ENCODE assay signal across 23 cellular contexts in the genomic region with DNA sequence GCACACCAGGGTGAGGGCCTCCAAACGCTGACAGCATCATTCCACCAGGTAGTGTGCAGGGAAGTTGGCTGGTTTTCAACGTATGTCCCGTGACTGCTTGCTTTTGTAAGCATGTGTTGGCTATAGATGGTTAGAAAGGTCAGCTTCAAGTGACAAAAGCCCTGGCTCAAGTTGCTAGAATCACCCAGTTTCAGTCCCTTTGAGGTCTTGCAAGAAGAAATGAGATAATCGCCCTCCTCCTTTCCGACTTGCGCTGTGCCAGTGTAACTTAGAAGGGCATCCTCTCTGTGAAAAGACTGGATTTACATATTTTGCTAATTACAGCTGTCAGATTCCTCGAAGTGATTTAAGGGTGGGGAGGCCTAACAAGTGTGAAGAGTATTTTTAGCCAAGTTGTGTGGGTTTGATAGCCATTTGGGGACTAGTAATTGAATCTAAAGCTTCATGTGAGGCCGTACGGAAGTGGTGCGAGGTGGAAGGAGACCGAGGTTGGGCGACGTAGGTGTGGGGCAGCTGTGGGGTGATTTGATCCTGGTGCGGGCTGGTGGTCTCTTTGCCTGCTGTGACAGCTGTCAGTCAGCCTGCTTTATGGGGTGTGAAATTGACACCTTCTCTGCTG.
DNase-seq lines count a peak whose midpoint lies in the region; ATAC-seq and TF ChIP-seq lines count a peak whose summit lies in the region.
"Had no signal": no experiment of that assay in that cellular context is flagged by ENCODE, and none has a peak within 500 bp of the region (broad histone marks: within the 10 kb centered on the region; RNA-seq: fewer than 3 reads in every experiment).

No MANE protein-coding gene starts in this region.

- no peak overlapping the region for H3K4me2 ChIP-seq in neural progenitor cell
- H3K4me2 ChIP-seq: BLaER1, GM23338 had no signal

- no peaks in the 10 kb centered on the region for H3K9me3 ChIP-seq in neural progenitor cell (ENCODE audit: low read depth)
- H3K9me3 ChIP-seq: uterus had no signal

- no peak overlapping the region for H3K27ac ChIP-seq in neural progenitor cell
- H3K27ac ChIP-seq: BLaER1, coronary artery, parathyroid adenoma, uterus had no signal

- peak overlapping the region; percentile 6 to 17 (median 9) for H3K27ac Mint-ChIP-seq in nephron
- no peak overlapping the region for H3K27ac Mint-ChIP-seq in stimulated activated naive CD8-positive, alpha-beta T cell treated with anti-CD3 and anti-CD28 coated beads, Interleukin-15, amount 100 ng/mL, for 72 hours
- H3K27ac Mint-ChIP-seq in neural progenitor cell: no peak overlapping the region
- H3K27ac Mint-ChIP-seq: activated CD8-positive, alpha-beta T cell treated with anti-CD3 and anti-CD28 coated beads for 36 hours; activated T-helper 2 cell treated with anti-CD3 and anti-CD28 coated beads, Interferon-gamma antibody, Interleukin-2, Interleukin-4, amounts not matched to agents 10 μg/mL and 5 μg/mL and 100 μg/mL, durations not matched to agents 14 hours and 24 hours and 36 hours; GM23338 had no signal

- H3K36me3 ChIP-seq in neural progenitor cell: no peaks in the 10 kb centered on the region
- H3K36me3 ChIP-seq: uterus had no signal

- H3K27me3 Mint-ChIP-seq in nephron (ENCODE audit: low read depth) (peaks cover 3% of the 10 kb centered on the region), neural progenitor cell (ENCODE audit: insufficient read depth, low read depth) (no peaks in the 10 kb centered on the region)
- no peaks in the 10 kb centered on the region for H3K27me3 Mint-ChIP-seq in stimulated activated naive CD8-positive, alpha-beta T cell treated with anti-CD3 and anti-CD28 coated beads, Interleukin-15, amount 100 ng/mL, for 72 hours
- H3K27me3 Mint-ChIP-seq: activated CD8-positive, alpha-beta T cell treated with anti-CD3 and anti-CD28 coated beads for 36 hours had no signal

- H3F3A ChIP-seq in neural progenitor cell (ENCODE audit: low read depth): no peaks in the 10 kb centered on the region

- peaks cover 3% of the 10 kb centered on the region for H3K36me3 Mint-ChIP-seq in nephron (ENCODE audit: low read depth)
- peaks cover 20% of the 10 kb centered on the region for H3K36me3 Mint-ChIP-seq in neural progenitor cell

- peaks cover 5% of the 10 kb centered on the region for H3K4me1 ChIP-seq in neural progenitor cell
- H3K4me1 ChIP-seq: uterus had no signal

- no peak overlapping the region for H3K4me3 ChIP-seq in neural progenitor cell
- H3K4me3 ChIP-seq: BLaER1, coronary artery, GM23338, uterus had no signal

- H3K4me1 Mint-ChIP-seq in nephron (peaks cover 42% of the 10 kb centered on the region), neural progenitor cell (peaks cover 27% of the 10 kb centered on the region)
- H3K4me1 Mint-ChIP-seq in stimulated activated naive CD8-positive, alpha-beta T cell treated with anti-CD3 and anti-CD28 coated beads, Interleukin-15, amount 100 ng/mL, for 72 hours: peaks cover 41% of the 10 kb centered on the region

- peaks cover 9% of the 10 kb centered on the region for H3K9me3 Mint-ChIP-seq in nephron
- peaks cover 0 to 14% of the 10 kb centered on the region in 2 donors for H3K9me3 Mint-ChIP-seq in stimulated activated naive CD8-positive, alpha-beta T cell treated with anti-CD3 and anti-CD28 coated beads, Interleukin-15, amount 100 ng/mL, for 72 hours
- H3K9me3 Mint-ChIP-seq in neural progenitor cell: peaks cover 19% of the 10 kb centered on the region

- ATAC-seq in GM18498 (IDR thresholded peaks at IDR 0.05; ENCODE audit: unreplicated experiment) (peak; percentile 76), GM19397 (IDR thresholded peaks at IDR 0.05; ENCODE audit: unreplicated experiment) (peak; percentile 65), HG03439 (IDR thresholded peaks at IDR 0.05; ENCODE audit: unreplicated experiment) (peak; percentile 76)
- ATAC-seq in stimulated activated naive CD8-positive, alpha-beta T cell treated with anti-CD3 and anti-CD28 coated beads, Interleukin-15, amount 100 ng/mL, for 72 hours: no peak
- ATAC-seq: activated CD8-positive, alpha-beta T cell treated with anti-CD3 and anti-CD28 coated beads for 36 hours; GM23338; stimulated activated naive CD8-positive, alpha-beta T cell treated with anti-CD3 and anti-CD28 coated beads, Interleukin-15, Interleukin-2, amounts not matched to agents 100 U/mL and 50 U/mL, for 24 hours had no signal

- no peaks in the 10 kb centered on the region for H3K27me3 ChIP-seq in neural progenitor cell
- H3K27me3 ChIP-seq: BLaER1, uterus had no signal

- H3K79me2 ChIP-seq in neural progenitor cell (ENCODE audit: low read depth): no peaks in the 10 kb centered on the region
- H3K79me2 ChIP-seq: parathyroid adenoma had no signal

- no peak overlapping the region for H2AFZ ChIP-seq in neural progenitor cell (replicated peaks)
- H2AFZ ChIP-seq: GM23338, parathyroid adenoma had no signal

- no peak overlapping the region for H3K4me3 Mint-ChIP-seq in nephron
- H3K4me3 Mint-ChIP-seq in stimulated activated naive CD8-positive, alpha-beta T cell treated with anti-CD3 and anti-CD28 coated beads, Interleukin-15, amount 100 ng/mL, for 72 hours: no peak overlapping the region
- no peak overlapping the region for H3K4me3 Mint-ChIP-seq in neural progenitor cell
- H3K4me3 Mint-ChIP-seq: activated CD8-positive, alpha-beta T cell treated with anti-CD3 and anti-CD28 coated beads for 36 hours; GM23338 had no signal

- no peak for TF ChIP-seq CTCF in nephron (IDR thresholded peaks at IDR 0.05; ENCODE audit: unreplicated experiment in 3 of 3)
- TF ChIP-seq CTCF in neural progenitor cell (IDR thresholded peaks at IDR 0.05): no peak

- DNase-seq in stimulated activated naive CD8-positive, alpha-beta T cell treated with anti-CD3 and anti-CD28 coated beads, Interleukin-15, amount 100 ng/mL, for 72 hours: no peak
- DNase-seq in RPMI8226 (no peak), neural progenitor cell (ENCODE audit: low spot score) (no peak)
- DNase-seq: activated CD8-positive, alpha-beta T cell treated with anti-CD3 and anti-CD28 coated beads for 36 hours; anterior cingulate cortex; DND-41; erythroblast; glutamatergic neuron; NCI-H1105; NCI-H446; OCI-M1; small intestine; stimulated activated naive CD8-positive, alpha-beta T cell treated with anti-CD3 and anti-CD28 coated beads, Interleukin-15, Interleukin-2, amounts not matched to agents 100 U/mL and 50 U/mL, for 24 hours; uterus had no signal

- peaks cover 10% of the 10 kb centered on the region for H4K20me1 ChIP-seq in neural progenitor cell (ENCODE audit: low read depth)

- no peak overlapping the region for H3K9ac ChIP-seq in neural progenitor cell
- H3K9ac ChIP-seq: BLaER1, parathyroid adenoma had no signal

Comparison
In these comparisons a context has a peak if more than half of its experiments do, and no peak if none do; other contexts are left out.
1. H3K27ac Mint-ChIP-seq: peak in nephron (3 of 3); none in stimulated activated naive CD8-positive, alpha-beta T cell treated with anti-CD3 and anti-CD28 coated beads, Interleukin-15, amount 100 ng/mL, for 72 hours (0 of 2) and neural progenitor cell (single experiment).